In the genomic region with DNA sequence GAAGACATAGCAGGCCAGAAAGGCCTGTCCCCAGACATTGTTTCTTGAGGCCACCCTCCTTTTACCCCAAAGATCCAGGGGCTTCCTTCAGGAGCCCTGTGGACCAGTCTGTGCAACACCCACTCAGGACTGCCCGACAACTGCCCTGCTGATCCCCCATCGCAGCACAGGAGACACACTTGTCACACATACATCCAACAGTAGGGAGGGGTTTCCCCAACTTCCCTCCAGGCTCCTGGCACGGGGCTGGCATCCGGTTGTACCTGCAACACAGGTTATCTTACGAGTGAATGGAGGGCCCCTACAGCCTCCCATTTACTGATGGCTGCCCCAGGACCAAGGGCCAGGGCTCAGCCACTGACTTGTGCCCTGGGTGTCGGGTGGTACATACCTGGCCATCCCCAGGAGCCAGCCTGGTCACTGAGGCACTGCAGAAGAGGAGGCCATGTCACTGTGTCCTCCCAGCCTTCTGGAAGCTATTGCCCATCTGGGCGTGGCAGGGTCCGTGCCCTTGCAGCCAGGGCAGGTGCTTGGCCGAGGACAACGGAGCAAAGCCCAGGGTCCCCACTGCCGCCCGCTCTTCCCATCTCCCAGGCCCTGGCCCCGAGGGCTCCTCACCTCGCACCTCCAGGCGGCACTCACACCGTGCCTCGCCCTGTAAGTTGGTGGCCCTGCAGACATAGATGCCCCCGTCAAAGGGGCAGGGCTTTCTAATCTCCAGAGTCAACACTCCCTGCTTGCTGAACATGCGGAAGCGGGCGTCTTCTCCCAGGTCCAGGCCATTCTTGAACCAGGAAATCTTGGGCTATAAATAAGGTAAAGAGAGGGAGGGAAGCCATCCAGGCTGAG, we compare ENCODE assay signal across 23 cellular contexts. TPM values are rescaled to one million over a fixed set of nuclear protein-coding genes. Genes with fewer than 3 reads are reported as not detected.
DNase-seq lines count a peak whose midpoint lies in the region; ATAC-seq and TF ChIP-seq lines count a peak whose summit lies in the region.
"Had no signal": no experiment of that assay in that cellular context is flagged by ENCODE, and none has a peak within 500 bp of the region (broad histone marks: within the 10 kb centered on the region; RNA-seq: fewer than 3 reads in every experiment).

No MANE protein-coding gene starts in this region.

- H2BK12ac ChIP-seq in H9 (ENCODE audit: insufficient read length, low read depth, low read length), result no peak overlapping the region

- H2BK20ac ChIP-seq in H9 (ENCODE audit: low read depth, low read length, poor library complexity, severe bottlenecking), result no peak overlapping the region

- H3K27ac ChIP-seq in H9 (ENCODE audit: insufficient read length, low read depth, low read length), result no peak overlapping the region
- H3K27ac ChIP-seq: ascending aorta, left lung, ovary, SJCRH30, thoracic aorta had no signal

- H3K9me3 ChIP-seq in H9 (ENCODE audit: control insufficient read depth, low read depth, low read length), result no peaks in the 10 kb centered on the region
- H3K9me3 ChIP-seq: ascending aorta, left lung, ovary, SJCRH30, thoracic aorta had no signal

- H3K4me1 Mint-ChIP-seq in H9 (no peaks in the 10 kb centered on the region), nephron progenitor cell (peaks cover 16% of the 10 kb centered on the region)
- no peaks in the 10 kb centered on the region for H3K4me1 Mint-ChIP-seq in effector memory CD8-positive, alpha-beta T cell (ENCODE audit: low read depth in 2 of 2)
- H3K4me1 Mint-ChIP-seq: activated CD8-positive, alpha-beta memory T cell treated with anti-CD3 and anti-CD28 coated beads, Interleukin-2, amount 10 ng/mL, durations not matched to agents 7 days and 5 days had no signal

- H3T11ph ChIP-seq in H9 (ENCODE audit: low read length), result no peak overlapping the region

- ATAC-seq in effector memory CD8-positive, alpha-beta T cell (replicated peaks), result no peak
- no peak for ATAC-seq in HG02623 (IDR thresholded peaks at IDR 0.05; ENCODE audit: unreplicated experiment)
- ATAC-seq: activated CD8-positive, alpha-beta memory T cell treated with anti-CD3 and anti-CD28 coated beads, Interleukin-2, amount 10 ng/mL, durations not matched to agents 7 days and 5 days; left lung had no signal

- H3K4me3 Mint-ChIP-seq in H9 (no peak overlapping the region; a peak in 1 of 5 replicates), nephron progenitor cell (no peak overlapping the region)
- H3K4me3 Mint-ChIP-seq in effector memory CD8-positive, alpha-beta T cell, result no peak overlapping the region
- H3K4me3 Mint-ChIP-seq: activated CD8-positive, alpha-beta memory T cell treated with anti-CD3 and anti-CD28 coated beads, Interleukin-2, amount 10 ng/mL, durations not matched to agents 7 days and 5 days; T-helper 2 cell treated with Interferon-gamma antibody and Interleukin-4, amounts not matched to agents 5 μg/mL and 100 μg/mL, for 36 hours had no signal

- no peaks in the 10 kb centered on the region for H3K27me3 ChIP-seq in H9 (ENCODE audit: insufficient read depth, low read length)
- H3K27me3 ChIP-seq: ascending aorta, left lung, ovary, SJCRH30 had no signal

- H2BK15ac ChIP-seq in H9 (ENCODE audit: low read depth, low read length), result no peak overlapping the region

- TF ChIP-seq CTCF in H9 (conservative IDR thresholded peaks at IDR 0.05) (no peak), nephron progenitor cell (IDR thresholded peaks at IDR 0.05) (no peak)

- no peak overlapping the region for H3K14ac ChIP-seq in H9 (ENCODE audit: insufficient read depth, low read length)

- H3K4me2 ChIP-seq in H9 (ENCODE audit: insufficient read depth, insufficient read length, low read length), result no peak overlapping the region

- peaks cover 3 to 27% (median 18%) of the 10 kb centered on the region in 3 experiments; a peak in 5 of 7 replicates for H3K36me3 Mint-ChIP-seq in H9 (ENCODE audit: insufficient read depth in 1 of 3, low read depth in 3 of 3)
- H3K36me3 Mint-ChIP-seq in effector memory CD8-positive, alpha-beta T cell (ENCODE audit: insufficient read depth), result peaks cover 31% of the 10 kb centered on the region
- H3K36me3 Mint-ChIP-seq in nephron progenitor cell (ENCODE audit: low read depth), result peaks cover 14% of the 10 kb centered on the region

- H3K79me2 ChIP-seq in H9 (ENCODE audit: insufficient read depth, low read length), result no peaks in the 10 kb centered on the region

- no peak overlapping the region for H3K23ac ChIP-seq in H9 (ENCODE audit: insufficient read length, low read depth, low read length)

- no peak overlapping the region for H3K4ac ChIP-seq in H9 (ENCODE audit: low read depth, low read length)

- H2AK5ac ChIP-seq in H9 (ENCODE audit: insufficient read length, low read length), result no peak overlapping the region

- H3K9me3 Mint-ChIP-seq in H9 (no peaks in the 10 kb centered on the region), nephron progenitor cell (no peaks in the 10 kb centered on the region)
- H3K9me3 Mint-ChIP-seq in effector memory CD8-positive, alpha-beta T cell, result no peaks in the 10 kb centered on the region
- H3K9me3 Mint-ChIP-seq: activated T-helper 2 cell treated with anti-CD3 and anti-CD28 coated beads, Interferon-gamma antibody, Interleukin-2, Interleukin-4, amounts not matched to agents 10 μg/mL and 5 μg/mL and 100 μg/mL, durations not matched to agents 14 hours and 24 hours and 36 hours; T-helper 2 cell treated with Interferon-gamma antibody and Interleukin-4, amounts not matched to agents 5 μg/mL and 100 μg/mL, for 36 hours had no signal

- H4K5ac ChIP-seq in H9 (ENCODE audit: insufficient read length, low read depth, low read length), result no peak overlapping the region

- DNase-seq in DMS153 (lab: John Stamatoyannopoulos, UW) (peak; percentile 8), DMS153 treated with DMSO at 0.1 percent for 48 hours (lab: John Stamatoyannopoulos, UW; ENCODE audit: unreplicated experiment) (no peak), H9 (no peak), nephron progenitor cell (no peak), NCI-H2196 (lab: John Stamatoyannopoulos, UW; ENCODE audit: unreplicated experiment) (no peak), GM03348 (ENCODE audit: low spot score) (no peak)
- DNase-seq in effector memory CD8-positive, alpha-beta T cell, result no peak
- DNase-seq: 8988T; activated CD4-positive, CD25-positive, alpha-beta regulatory T cell treated with anti-CD3 and anti-CD28 coated beads, Interleukin-2, amount 50 U/mL, for 72 hours; activated CD8-positive, alpha-beta memory T cell treated with anti-CD3 and anti-CD28 coated beads, Interleukin-2, amount 10 ng/mL, durations not matched to agents 7 days and 5 days; DMS 273 treated with DMSO at 0.1 percent for 48 hours; left lung; NCI-H69; ovary; SJCRH30; stimulated activated CD4-positive, alpha-beta T cell treated with anti-CD3 and anti-CD28 coated beads, Interleukin-4, amount 100 ng/mL, for 24 hours had no signal

- H3K27me3 Mint-ChIP-seq in H9 (ENCODE audit: low read depth) (no peaks in the 10 kb centered on the region), nephron progenitor cell (ENCODE audit: low read depth, poor library complexity) (no peaks in the 10 kb centered on the region)
- H3K27me3 Mint-ChIP-seq in effector memory CD8-positive, alpha-beta T cell, result no peaks in the 10 kb centered on the region
- H3K27me3 Mint-ChIP-seq: activated CD8-positive, alpha-beta memory T cell treated with anti-CD3 and anti-CD28 coated beads, Interleukin-2, amount 10 ng/mL, durations not matched to agents 7 days and 5 days had no signal

- H3K56ac ChIP-seq in H9 (ENCODE audit: insufficient read length, low read depth, low read length), result no peak overlapping the region

- H4K20me1 ChIP-seq in H9 (ENCODE audit: control insufficient read depth, insufficient read depth, insufficient read length), result no peaks in the 10 kb centered on the region

- H2BK120ac ChIP-seq in H9 (ENCODE audit: low read depth, low read length, poor library complexity, severe bottlenecking), result no peak overlapping the region

- no peak overlapping the region for H3K18ac ChIP-seq in H9 (ENCODE audit: insufficient read length, low read depth, low read length)

- WGBS in H9 (ENCODE audit: extremely low coverage, insufficient read length, low lambda C conversion rate), result no CpG with 5 or more reads among the region's 21 CpGs

- H2AFZ ChIP-seq in H9 (ENCODE audit: low read length), result no peak overlapping the region

- H3K23me2 ChIP-seq in H9 (ENCODE audit: insufficient read length, low read depth, low read length, poor library complexity, severe bottlenecking), result no peaks in the 10 kb centered on the region

- no peak overlapping the region for H4K91ac ChIP-seq in H9 (ENCODE audit: insufficient read length, low read depth, low read length)

- H4K8ac ChIP-seq in H9 (replicated peaks; ENCODE audit: insufficient read length, low read depth, low read length), result no peak overlapping the region

- no peak overlapping the region for H2BK5ac ChIP-seq in H9 (ENCODE audit: insufficient read length, low read length)

- peak overlapping the region in 2 of 3 experiments; percentile 53 to 66; a peak in 4 of 7 replicates for H3K27ac Mint-ChIP-seq in H9
- H3K27ac Mint-ChIP-seq in effector memory CD8-positive, alpha-beta T cell, result peak overlapping the region; percentile 2 to 56
- peak overlapping the region; percentile 90 for H3K27ac Mint-ChIP-seq in nephron progenitor cell
- H3K27ac Mint-ChIP-seq: activated CD8-positive, alpha-beta memory T cell treated with anti-CD3 and anti-CD28 coated beads, Interleukin-2, amount 10 ng/mL, durations not matched to agents 7 days and 5 days; activated T-helper 2 cell treated with anti-CD3 and anti-CD28 coated beads, Interferon-gamma antibody, Interleukin-2, Interleukin-4, amounts not matched to agents 10 μg/mL and 5 μg/mL and 100 μg/mL, durations not matched to agents 14 hours and 24 hours and 36 hours; T-helper 2 cell treated with Interferon-gamma antibody and Interleukin-4, amounts not matched to agents 5 μg/mL and 100 μg/mL, for 36 hours had no signal

- H3K79me1 ChIP-seq in H9 (ENCODE audit: insufficient read depth, low read depth, low read length, poor library complexity, severe bottlenecking), result no peaks in the 10 kb centered on the region

- H3K4me1 ChIP-seq in H9 (ENCODE audit: insufficient read depth, low read length), result no peaks in the 10 kb centered on the region
- H3K4me1 ChIP-seq: ascending aorta, SJCRH30 had no signal

- no peak overlapping the region for H3K9ac ChIP-seq in H9 (ENCODE audit: extremely low read depth, insufficient read length, low read length)

RNA-seq across cellular contexts. Expression of gene MYBPC3, which starts 20.8 kb away (rescaled TPM):
- total RNA-seq in H9 (2021), result not detected in 2 replicates
- total RNA-seq: activated CD8-positive, alpha-beta memory T cell treated with anti-CD3 and anti-CD28 coated beads, Interleukin-2, amount 10 ng/mL, durations not matched to agents 7 days and 5 days; activated T-helper 2 cell treated with anti-CD3 and anti-CD28 coated beads, Interferon-gamma antibody, Interleukin-2, Interleukin-4, amounts not matched to agents 10 μg/mL and 5 μg/mL and 100 μg/mL, durations not matched to agents 14 hours and 24 hours and 36 hours; ascending aorta; fibroblast of villous mesenchyme; LHCN-M2; SJCRH30; thoracic aorta had no signal

RNA-seq across cellular contexts. Expression of gene SPI1, which starts 46.7 kb away (rescaled TPM):
- total RNA-seq in H9 (2021), result not detected in 2 replicates
- total RNA-seq: activated CD8-positive, alpha-beta memory T cell treated with anti-CD3 and anti-CD28 coated beads, Interleukin-2, amount 10 ng/mL, durations not matched to agents 7 days and 5 days; fibroblast of villous mesenchyme; LHCN-M2; SJCRH30 had no signal

Comparison
In these comparisons a context has a peak if more than half of its experiments do, and no peak if none do; other contexts are left out.
1. H3K27ac Mint-ChIP-seq: peak in every context shown above with its lines; median percentile 90 in nephron progenitor cell; 60 in H9; 29 in effector memory CD8-positive, alpha-beta T cell.